8 cellular contexts compared by ENCODE assay signal in genomic region chr2:60555794-60556161, GRCh38. TPM values are rescaled to one million over a fixed set of nuclear protein-coding genes. Genes with fewer than 3 reads are reported as not detected.
DNase-seq lines count a peak whose midpoint lies in the region; ATAC-seq, FAIRE-seq and TF ChIP-seq lines count a peak whose summit lies in the region.

No MANE protein-coding gene starts in this region.

- H3K4me1 ChIP-seq in SJCRH30 (no peaks in the 10 kb centered on the region), iPS-15b (ENCODE audit: control insufficient read depth, insufficient read depth, low read length) (peaks cover 3% of the 10 kb centered on the region)

- H3K36me3 ChIP-seq in H7 (replicated peaks; ENCODE audit: control insufficient read depth, insufficient read depth, low read length), result no peaks in the 10 kb centered on the region
- no peaks in the 10 kb centered on the region for H3K36me3 ChIP-seq in SJCRH30
- no peaks in the 10 kb centered on the region for H3K36me3 ChIP-seq in iPS-15b (ENCODE audit: control insufficient read depth, insufficient read depth, low read length)

- H3K27ac Mint-ChIP-seq in type B pancreatic cell, result peak overlapping the region; percentile 73

- H3K27me3 Mint-ChIP-seq in type B pancreatic cell, result peaks cover 55% of the 10 kb centered on the region

- H3K9ac ChIP-seq in iPS-15b (ENCODE audit: low read depth, low read length), result peak overlapping the region; percentile 26

- H3K36me3 Mint-ChIP-seq in type B pancreatic cell, result no peaks in the 10 kb centered on the region

- DNase-seq in H7, result peak; percentile 86
- no peak for DNase-seq in SJCRH30
- DNase-seq in type B pancreatic cell (ENCODE audit: extremely low spot score, unreplicated experiment), result no peak
- no peak for DNase-seq in caudate nucleus (lab: John Stamatoyannopoulos, UW)
- no peak for DNase-seq in left colon
- no peak for DNase-seq in SW480 (ENCODE audit: low spot score)

- ATAC-seq in left colon, result no peak

- H3K27me3 ChIP-seq in H7 (ENCODE audit: control insufficient read depth, insufficient read depth, low read length), result no peaks in the 10 kb centered on the region; the same call in 1 of the 2 replicates
- H3K27me3 ChIP-seq in SJCRH30, result peaks cover 3% of the 10 kb centered on the region; the same call in 1 of the 2 replicates
- peaks cover 20% of the 10 kb centered on the region for H3K27me3 ChIP-seq in iPS-15b (ENCODE audit: control insufficient read depth, insufficient read depth, low read length)

- H3K4me3 Mint-ChIP-seq in type B pancreatic cell, result peak overlapping the region; percentile 99

- TF ChIP-seq CTCF in type B pancreatic cell (conservative IDR thresholded peaks at IDR 0.05), result no peak

- H3K9me3 ChIP-seq in SJCRH30 (replicated peaks) (no peaks in the 10 kb centered on the region), iPS-15b (ENCODE audit: control insufficient read depth, insufficient read depth, low read length) (no peaks in the 10 kb centered on the region)

- intact Hi-C loops in left colon (cut with DNase I, micrococcal nuclease), result no loop called here

- peak overlapping the region; percentile 92 for H3K4me3 ChIP-seq in H7 (ENCODE audit: insufficient read depth, low read depth, low read length)
- H3K4me3 ChIP-seq in SJCRH30, result peak overlapping the region; percentile 79
- peak overlapping the region; percentile 89 for H3K4me3 ChIP-seq in iPS-15b (ENCODE audit: low read depth, low read length)

- peak; percentile 47 for FAIRE-seq in G401.6 (lab: Jason Lieb, UNC)

- H3K4me1 Mint-ChIP-seq in type B pancreatic cell (ENCODE audit: unreplicated experiment), result peaks cover 13% of the 10 kb centered on the region

- no peaks in the 10 kb centered on the region for H3K9me3 Mint-ChIP-seq in type B pancreatic cell

- no peak overlapping the region for H3K27ac ChIP-seq in SJCRH30
- H3K27ac ChIP-seq in caudate nucleus (ENCODE audit: low read depth, low read length), result no peak overlapping the region

RNA-seq across cellular contexts. Expression of gene BCL11A, which starts 2.3 kb away (rescaled TPM):
- 30.5 and 34.9 TPM in 2 replicates for total RNA-seq in H7 (2014; rRNA removed; shearing (Covaris generic))
- total RNA-seq in SJCRH30 (2014; rRNA removed; shearing (Covaris generic)), result 23.1 and 29.7 TPM in 2 replicates
- 47.9 and 53.1 TPM in 2 replicates for total RNA-seq in type B pancreatic cell (ENCODE audit: low replicate concordance)
- total RNA-seq in left colon, result 10 to 100 TPM; 28.9 to 29.0 TPM
